In the genomic region with DNA sequence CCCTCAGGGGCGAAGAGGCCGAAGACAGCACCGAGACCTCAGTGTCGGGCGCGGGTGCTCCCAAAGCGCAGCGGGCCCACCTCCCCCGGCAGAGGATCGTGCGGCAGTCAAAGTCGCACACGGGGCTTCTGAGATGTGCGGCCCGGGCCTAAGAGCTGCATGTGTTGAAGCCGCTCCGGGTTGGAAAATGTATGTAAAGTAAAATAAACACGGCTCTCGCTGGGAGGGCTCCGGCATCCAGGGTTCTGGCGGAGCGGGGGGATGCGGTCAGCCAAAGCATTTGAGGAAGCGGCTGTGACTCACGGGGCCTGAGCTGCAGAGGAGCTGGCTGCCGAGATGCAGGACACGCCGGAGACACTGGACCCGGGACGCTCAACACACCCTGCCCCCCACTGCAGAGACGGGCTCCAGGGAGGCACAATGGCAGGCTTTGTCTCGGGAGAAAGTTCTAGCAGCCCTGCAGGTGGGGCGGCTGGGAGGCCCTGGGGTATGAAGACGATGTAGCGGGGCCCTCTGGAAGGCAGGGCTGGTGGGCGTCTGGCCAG, we compare ENCODE assay signal across 8 cellular contexts.
DNase-seq lines count a peak whose midpoint lies in the region; TF ChIP-seq lines count a peak whose summit lies in the region.
"Not testable (repeated sequence)": the region's sequence is repeated elsewhere in the genome, so short reads cannot be mapped to it uniquely, and the experiment has no call there.

No MANE protein-coding gene starts in this region.

- H3K4me1 Mint-ChIP-seq in nephron, result peaks cover 29% of the 10 kb centered on the region

- peak overlapping the region; percentile 76 to 94 (median 92) for H3K27ac Mint-ChIP-seq in nephron

- not testable (repeated sequence) for H3K27me3 Mint-ChIP-seq in nephron (ENCODE audit: low read depth)

- H3K4me1 ChIP-seq in SJSA1 (replicated peaks) (peaks cover 24% of the 10 kb centered on the region), stomach (peaks cover 0 to 11% (median 2%) of the 10 kb centered on the region in 4 donors)
- not testable (repeated sequence) for H3K4me1 ChIP-seq in right atrium auricular region

- WGBS in stomach, 5 donors, result 34 to 61% (median 43%) methylated on average over 23 to 29 of the region's 36 CpGs

- H3K36me3 Mint-ChIP-seq in nephron (ENCODE audit: low read depth), result peaks cover 11% of the 10 kb centered on the region

- not testable (repeated sequence) for H3K4me3 Mint-ChIP-seq in nephron

- in situ Hi-C loops in brain microvascular endothelial cell (cut with HindIII; ENCODE audit: low pct_ligation_motif_present, low sequenced_read_pairs), result not testable (repeated sequence)

- not testable (repeated sequence) for TF ChIP-seq POLR2A in stomach (IDR thresholded peaks at IDR 0.05)

- H3K36me3 ChIP-seq in SJSA1, right atrium auricular region, stomach: not testable (repeated sequence)
- peaks cover 11% of the 10 kb centered on the region for H3K36me3 ChIP-seq in brain microvascular endothelial cell (replicated peaks)

- intact Hi-C loops in stomach (cut with DNase I; ENCODE audit: low total_unique reads), result not testable (repeated sequence)

- not testable (repeated sequence) for TF ChIP-seq EP300 in stomach (IDR thresholded peaks at IDR 0.05)

- H3K9me3 Mint-ChIP-seq in nephron, result peaks cover 17% of the 10 kb centered on the region

- H3K27ac ChIP-seq in SJSA1 (peak overlapping the region; percentile 87), brain microvascular endothelial cell (peak overlapping the region; percentile 95), right atrium auricular region (peak overlapping the region; percentile 25 to 39), stomach (peak overlapping the region in 3 of 5 donors; percentile 26 to 66 (median 48))

- peak; percentile 44 for DNase-seq in AG08395 (ENCODE audit: low spot score)
- DNase-seq in GOT3 (lab: John Stamatoyannopoulos, UW), result peak; percentile 23
- DNase-seq in SJSA1 (ENCODE audit: low read depth in 1 of 2, low spot score in 2 of 2), result peak; percentile 95
- DNase-seq in brain microvascular endothelial cell, result peak; percentile 91
- DNase-seq in fibroblast of mammary gland (ENCODE audit: low read depth), result peak; percentile 87
- DNase-seq in right atrium auricular region (ENCODE audit: low spot score); stomach: not testable (repeated sequence)

- not testable (repeated sequence) for H3K27me3 ChIP-seq in SJSA1 (replicated peaks); brain microvascular endothelial cell (replicated peaks); right atrium auricular region; stomach

- not testable (repeated sequence) for TF ChIP-seq CTCF in brain microvascular endothelial cell (IDR thresholded peaks at IDR 0.05; ENCODE audit: low read depth, low read length, missing control alignments); fibroblast of mammary gland (conservative IDR thresholded peaks at IDR 0.05; ENCODE audit: control insufficient read depth, insufficient read depth, low read depth, low read length); right atrium auricular region (IDR thresholded peaks at IDR 0.05); nephron (IDR thresholded peaks at IDR 0.05; ENCODE audit: unreplicated experiment in 3 of 3); stomach (IDR thresholded peaks at IDR 0.05)

- H3K4me3 ChIP-seq in SJSA1, result peak overlapping the region; percentile 22
- H3K4me3 ChIP-seq in brain microvascular endothelial cell (ENCODE audit: low read depth, low read length), result peak overlapping the region; percentile 59
- H3K4me3 ChIP-seq in fibroblast of mammary gland (ENCODE audit: control insufficient read depth, low read depth, low read length), result peak overlapping the region; percentile 45
- H3K4me3 ChIP-seq in right atrium auricular region, result peak overlapping the region in 1 of 2 donors; percentile 11
- H3K4me3 ChIP-seq in stomach, result not testable (repeated sequence)

- H3K9me3 ChIP-seq in SJSA1 (replicated peaks); right atrium auricular region; stomach: not testable (repeated sequence)

Comparison
In these comparisons a context has a peak if more than half of its experiments do, and no peak if none do; other contexts are left out.
1. H3K27ac ChIP-seq: peak in every context shown above with its lines; median percentile 95 in brain microvascular endothelial cell; 87 in SJSA1; 48 in stomach; 32 in right atrium auricular region.